Comparison of ENCODE assay signal across 1 cellular context in genomic region chr1:31064685-31065309, GRCh38.
TF ChIP-seq lines count a peak whose summit lies in the region.

No MANE protein-coding gene starts in this region.

TF ChIP-seq in IMR-90, 13 proteins besides CTCF, POLR2A, EP300 and RAD21 (continued from another document):
- TF ChIP-seq ELK1 (IDR thresholded peaks at IDR 0.05; ENCODE audit: borderline replicate concordance, low read depth, low read length) (no peak), RCOR1 (IDR thresholded peaks at IDR 0.05; ENCODE audit: insufficient replicate concordance, low read length) (no peak), MAFK (IDR thresholded peaks at IDR 0.05; ENCODE audit: low read depth, low read length) (no peak), SMC3 (IDR thresholded peaks at IDR 0.05; ENCODE audit: low read depth, low read length) (no peak), CEBPB (IDR thresholded peaks at IDR 0.05; ENCODE audit: low read depth, low read length) (no peak)
TF ChIP-seq in IMR-90: peak in this region for 0.
